Comparison of ENCODE assay signal across 8 cellular contexts in genomic region chr6:149082320-149082719, GRCh38.
A peak's percentile ranks its signal among the peaks of the same experiment; 100 is the strongest.
DNase-seq lines count a peak whose midpoint lies in the region; ATAC-seq and TF ChIP-seq lines count a peak whose summit lies in the region.

No MANE protein-coding gene starts in this region.

- no peaks in the 10 kb centered on the region for H3K36me3 ChIP-seq in endodermal cell (ENCODE audit: control insufficient read depth, insufficient read depth, low read length)

- no peak overlapping the region for H3K27ac ChIP-seq in HL-60 (replicated peaks)
- no peak overlapping the region for H3K27ac ChIP-seq in endodermal cell (ENCODE audit: low read depth, low read length)

- no peaks in the 10 kb centered on the region for H3K4me1 ChIP-seq in endodermal cell (ENCODE audit: control insufficient read depth, insufficient read depth, low read length)

- no peak overlapping the region for H3K4me3 Mint-ChIP-seq in endodermal cell
- no peak overlapping the region for H3K4me3 Mint-ChIP-seq in mesothelial cell of epicardium

- H3K27ac Mint-ChIP-seq in endodermal cell (no peak overlapping the region), mesothelial cell of epicardium (no peak overlapping the region)

- no peak overlapping the region for H3K9ac ChIP-seq in endodermal cell (ENCODE audit: extremely low read depth, low read length, poor library complexity, severe bottlenecking)

- no peaks in the 10 kb centered on the region for H3K4me1 Mint-ChIP-seq in endodermal cell
- peaks cover 18% of the 10 kb centered on the region for H3K4me1 Mint-ChIP-seq in mesothelial cell of epicardium

- H3K27me3 Mint-ChIP-seq in endodermal cell (ENCODE audit: insufficient read depth): no peaks in the 10 kb centered on the region
- no peaks in the 10 kb centered on the region for H3K27me3 Mint-ChIP-seq in mesothelial cell of epicardium (ENCODE audit: low read depth)

- DNase-seq in AG09309 (ENCODE audit: low read depth) (peak; percentile 38), HL-60 (ENCODE audit: low read depth in 1 of 2, low spot score in 1 of 2) (peak; percentile 41 to 75), NK-92 (lab: John Stamatoyannopoulos, UW; ENCODE audit: unreplicated experiment) (peak; percentile 20), endodermal cell (peak; percentile 90), mesothelial cell of epicardium (ENCODE audit: low spot score in 2 of 2, unreplicated experiment in 2 of 2) (peak; percentile 65 to 79)
- DNase-seq in activated CD8-positive, alpha-beta memory T cell treated with anti-CD3 and anti-CD28 coated beads for 24 hours: peak; percentile 90
- DNase-seq in stimulated activated CD8-positive, alpha-beta memory T cell treated with anti-CD3 and anti-CD28 coated beads, Interleukin-4, amount 100 ng/mL, for 48 hours: peak; percentile 90

- peak; percentile 79 for ATAC-seq in GM19035 (IDR thresholded peaks at IDR 0.05; ENCODE audit: unreplicated experiment)

- TF ChIP-seq CTCF in AG09309 (IDR thresholded peaks at IDR 0.05; ENCODE audit: control insufficient read depth, insufficient read depth, low read depth, low read length, missing control alignments) (peak; percentile 78), HL-60 (IDR thresholded peaks at IDR 0.05; ENCODE audit: insufficient read depth, low read length) (peak; percentile 38), endodermal cell (conservative IDR thresholded peaks at IDR 0.05) (peak; percentile 92), mesothelial cell of epicardium (IDR thresholded peaks at IDR 0.05; ENCODE audit: unreplicated experiment) (peak; percentile 60)

- H3K9me3 ChIP-seq in endodermal cell (ENCODE audit: control insufficient read depth, low read length): no peaks in the 10 kb centered on the region

- no peak overlapping the region for H3K4me3 ChIP-seq in AG09309 (ENCODE audit: control insufficient read depth, low read depth, low read length)
- H3K4me3 ChIP-seq in HL-60 (replicated peaks; ENCODE audit: insufficient read depth, low read length): no peak overlapping the region
- no peak overlapping the region for H3K4me3 ChIP-seq in endodermal cell (ENCODE audit: low read length)

- H3K36me3 Mint-ChIP-seq in endodermal cell (ENCODE audit: low read depth) (no peaks in the 10 kb centered on the region), mesothelial cell of epicardium (no peaks in the 10 kb centered on the region)

- H3K9me3 Mint-ChIP-seq in endodermal cell (no peaks in the 10 kb centered on the region), mesothelial cell of epicardium (no peaks in the 10 kb centered on the region)

- 33 to 40% methylated on average over 3 to 6 of the region's 6 CpGs for WGBS in endodermal cell (ENCODE audit: insufficient coverage in 1 of 2, insufficient read length in 1 of 2), 2 experiments

- H3K27me3 ChIP-seq in HL-60 (ENCODE audit: insufficient read depth, poor library complexity, severe bottlenecking) (peaks cover 2% of the 10 kb centered on the region), endodermal cell (ENCODE audit: control insufficient read depth, insufficient read depth, low read length, poor library complexity, severe bottlenecking) (no peaks in the 10 kb centered on the region)

Comparison
In these comparisons a context has a peak if more than half of its experiments do, and no peak if none do; other contexts are left out.
1. DNase-seq: peak in every context shown above with its lines; median percentile 90 in activated CD8-positive, alpha-beta memory T cell treated with anti-CD3 and anti-CD28 coated beads for 24 hours; 90 in endodermal cell; 90 in stimulated activated CD8-positive, alpha-beta memory T cell treated with anti-CD3 and anti-CD28 coated beads, Interleukin-4, amount 100 ng/mL, for 48 hours; 72 in mesothelial cell of epicardium; 58 in HL-60; 38 in AG09309; 20 in NK-92.
2. CTCF ChIP-seq: peak in every context shown above with its lines; median percentile 92 in endodermal cell; 78 in AG09309; 60 in mesothelial cell of epicardium; 38 in HL-60.